In the genomic region with DNA sequence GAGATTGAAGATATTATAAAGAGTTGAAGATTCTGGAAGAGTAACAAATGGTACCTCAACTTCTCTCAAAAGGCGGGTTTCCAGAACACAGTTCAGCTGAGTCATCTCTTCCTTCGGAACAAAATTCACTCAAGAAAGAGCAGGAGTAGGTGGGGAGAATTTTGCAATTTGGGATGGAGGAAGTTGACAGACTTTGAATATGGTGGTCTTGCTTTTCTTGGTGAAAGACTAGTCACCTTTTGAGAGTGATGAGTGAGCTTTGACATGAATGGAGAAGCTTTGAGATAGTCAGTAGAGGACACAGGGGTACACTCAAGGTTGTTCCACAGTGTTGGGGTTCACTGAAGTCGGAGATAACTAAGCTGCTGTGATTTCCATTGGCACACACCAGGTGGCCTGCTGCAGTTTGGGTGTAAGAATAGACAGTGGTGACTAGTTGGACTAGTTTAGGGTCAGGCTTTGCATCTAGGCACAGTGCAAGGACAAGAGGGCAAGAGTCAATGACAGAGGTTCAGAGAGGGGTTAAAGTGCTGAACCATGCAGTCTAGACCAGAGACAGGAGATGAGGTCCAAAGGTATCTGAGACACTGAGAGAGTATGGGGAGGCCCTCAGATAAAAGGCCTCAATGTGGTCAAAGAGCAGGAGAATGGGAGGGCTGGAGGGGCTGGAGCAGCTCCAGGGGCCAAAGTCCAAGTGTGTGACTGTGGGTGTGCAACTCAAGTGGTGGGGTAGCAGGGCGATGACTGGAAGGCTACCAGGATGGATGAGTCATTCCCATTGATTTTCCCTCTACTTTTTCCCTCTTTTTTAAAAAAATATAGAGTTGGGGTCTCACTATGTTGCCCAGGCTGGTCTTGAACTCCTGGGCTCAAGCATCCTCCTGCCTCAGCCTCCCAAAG, we compare ENCODE assay signal across 1 cellular context.
TF ChIP-seq lines count a peak whose summit lies in the region.

No MANE protein-coding gene starts in this region.

TF ChIP-seq in HepG2, 621 proteins besides CTCF, POLR2A, EP300 and RAD21 (continued from another document and continues in another):
- TF ChIP-seq EHMT2 (IDR thresholded peaks at IDR 0.05; ENCODE audit: borderline replicate concordance, low read depth, low read length), result peak; percentile 92; the same call in 1 of the 2 replicates
- peak; percentile 83; the same call in 1 of the 2 replicates for TF ChIP-seq ZNF768 (CRISPR knock-in tag; IDR thresholded peaks at IDR 0.05)
- TF ChIP-seq, protein P1, sequence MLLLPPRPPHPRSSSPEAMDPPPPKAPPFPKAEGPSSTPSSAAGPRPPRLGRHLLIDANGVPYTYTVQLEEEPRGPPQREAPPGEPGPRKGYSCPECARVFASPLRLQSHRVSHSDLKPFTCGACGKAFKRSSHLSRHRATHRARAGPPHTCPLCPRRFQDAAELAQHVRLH (CRISPR knock-in tag; IDR thresholded peaks at IDR 0.05; ENCODE audit: borderline replicate concordance, low read depth), result peak; percentile 78; the same call in 1 of the 2 replicates
- peak; percentile 51; the same call in 1 of the 2 replicates for TF ChIP-seq ZNF503 (CRISPR knock-in tag; IDR thresholded peaks at IDR 0.05)
- no peak for TF ChIP-seq NFATC3 (CRISPR knock-in tag; IDR thresholded peaks at IDR 0.05)
- 0 out of 2 replicates have a peak, but pooled peaks have one; percentile 32 for TF ChIP-seq ZNF543 (CRISPR knock-in tag; IDR thresholded peaks at IDR 0.05)
- peak; percentile 96 for TF ChIP-seq IKZF5 (CRISPR knock-in tag; IDR thresholded peaks at IDR 0.05)
- peak; percentile 90 for TF ChIP-seq IRF2 (CRISPR knock-in tag; IDR thresholded peaks at IDR 0.05)
- TF ChIP-seq ZNF460 (CRISPR knock-in tag; IDR thresholded peaks at IDR 0.05; ENCODE audit: borderline replicate concordance), result peak; percentile 56; the same call in 1 of the 2 replicates
- TF ChIP-seq ZNF367 (CRISPR knock-in tag; IDR thresholded peaks at IDR 0.05; ENCODE audit: borderline replicate concordance), result no peak
- TF ChIP-seq THAP11 (CRISPR knock-in tag; IDR thresholded peaks at IDR 0.05), result peak; percentile 68
- peak; percentile 2; the same call in 1 of the 2 replicates for TF ChIP-seq MIXL1 (CRISPR knock-in tag; IDR thresholded peaks at IDR 0.05)
- peak; percentile 26; the same call in 1 of the 2 replicates for TF ChIP-seq ADNP (CRISPR knock-in tag; IDR thresholded peaks at IDR 0.05)
- peak; percentile 91 for TF ChIP-seq ATF3 (CRISPR knock-in tag; IDR thresholded peaks at IDR 0.05)
- TF ChIP-seq MYC (CRISPR knock-in tag; IDR thresholded peaks at IDR 0.05; ENCODE audit: borderline replicate concordance), result peak; percentile 65
- no peak for TF ChIP-seq PRPF4 (IDR thresholded peaks at IDR 0.05; ENCODE audit: low read depth, low read length, poor library complexity, severe bottlenecking)
- TF ChIP-seq ZSCAN22 (CRISPR knock-in tag; IDR thresholded peaks at IDR 0.05), result no peak
- 0 out of 2 replicates have a peak, but pooled peaks have one; percentile 43 for TF ChIP-seq TBP (CRISPR knock-in tag; IDR thresholded peaks at IDR 0.05)
- peak; percentile 91 for TF ChIP-seq PITX1 (CRISPR knock-in tag; IDR thresholded peaks at IDR 0.05)
- 0 out of 2 replicates have a peak, but pooled peaks have one; percentile 32 for TF ChIP-seq ZNF143 (CRISPR knock-in tag; IDR thresholded peaks at IDR 0.05)
- TF ChIP-seq MEIS1 (CRISPR knock-in tag; IDR thresholded peaks at IDR 0.05; ENCODE audit: borderline replicate concordance), result no peak
- peak; percentile 85; the same call in 1 of the 2 replicates for TF ChIP-seq ZFP36L1 (CRISPR knock-in tag; IDR thresholded peaks at IDR 0.05)
- peak; percentile 82 for TF ChIP-seq ZNF614 (CRISPR knock-in tag; IDR thresholded peaks at IDR 0.05; ENCODE audit: borderline replicate concordance)
- peak; percentile 95 for TF ChIP-seq ZNF746 (CRISPR knock-in tag; IDR thresholded peaks at IDR 0.05)
- no peak for TF ChIP-seq ZNF282 (IDR thresholded peaks at IDR 0.05; ENCODE audit: partially characterized antibody)
- peak; percentile 64 for TF ChIP-seq CREB1 (IDR thresholded peaks at IDR 0.05)
- peak; percentile 82 for TF ChIP-seq CREB1 (CRISPR knock-in tag; IDR thresholded peaks at IDR 0.05)
- TF ChIP-seq MTF2 (CRISPR knock-in tag; IDR thresholded peaks at IDR 0.05; ENCODE audit: borderline replicate concordance), result no peak
- peak; percentile 73; the same call in 1 of the 2 replicates for TF ChIP-seq FOXO1 (CRISPR knock-in tag; IDR thresholded peaks at IDR 0.05)
- TF ChIP-seq HINFP (CRISPR knock-in tag; IDR thresholded peaks at IDR 0.05; ENCODE audit: low read depth), result peak; percentile 70; the same call in 1 of the 2 replicates
- peak; percentile 95 for TF ChIP-seq RCOR2 (CRISPR knock-in tag; IDR thresholded peaks at IDR 0.05)
- TF ChIP-seq ATRX (CRISPR knock-in tag; IDR thresholded peaks at IDR 0.05; ENCODE audit: borderline replicate concordance), result no peak
- TF ChIP-seq ZNF317 (CRISPR knock-in tag; IDR thresholded peaks at IDR 0.05), result peak; percentile 69
- TF ChIP-seq SRY (CRISPR knock-in tag; IDR thresholded peaks at IDR 0.05), result 0 out of 2 replicates have a peak, but pooled peaks have one; percentile 65
- TF ChIP-seq, protein P2, sequence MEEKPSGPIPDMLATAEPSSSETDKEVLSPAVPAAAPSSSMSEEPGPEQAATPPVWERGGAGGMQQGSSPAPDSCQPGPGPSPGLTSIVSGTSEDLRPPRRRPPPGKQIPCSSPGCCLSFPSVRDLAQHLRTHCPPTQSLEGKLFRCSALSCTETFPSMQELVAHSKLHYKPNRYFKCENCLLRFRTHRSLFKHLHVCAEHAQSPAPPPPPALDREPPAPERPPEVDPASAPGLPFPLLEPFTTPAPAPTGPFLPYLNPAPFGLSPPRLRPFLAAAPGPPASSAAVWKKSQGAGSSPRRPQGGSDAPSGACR (CRISPR knock-in tag; IDR thresholded peaks at IDR 0.05), result 0 out of 2 replicates have a peak, but pooled peaks have one; percentile 35
- TF ChIP-seq KAT2B (IDR thresholded peaks at IDR 0.05; ENCODE audit: borderline replicate concordance, low read depth, low read length), result peak; percentile 67; the same call in 1 of the 2 replicates
- TF ChIP-seq ZNF256 (CRISPR knock-in tag; conservative IDR thresholded peaks at IDR 0.05), result 0 out of 2 replicates have a peak, but pooled peaks have one; percentile 75
- TF ChIP-seq TOPORS (CRISPR knock-in tag; IDR thresholded peaks at IDR 0.05), result no peak
- TF ChIP-seq, protein P3, sequence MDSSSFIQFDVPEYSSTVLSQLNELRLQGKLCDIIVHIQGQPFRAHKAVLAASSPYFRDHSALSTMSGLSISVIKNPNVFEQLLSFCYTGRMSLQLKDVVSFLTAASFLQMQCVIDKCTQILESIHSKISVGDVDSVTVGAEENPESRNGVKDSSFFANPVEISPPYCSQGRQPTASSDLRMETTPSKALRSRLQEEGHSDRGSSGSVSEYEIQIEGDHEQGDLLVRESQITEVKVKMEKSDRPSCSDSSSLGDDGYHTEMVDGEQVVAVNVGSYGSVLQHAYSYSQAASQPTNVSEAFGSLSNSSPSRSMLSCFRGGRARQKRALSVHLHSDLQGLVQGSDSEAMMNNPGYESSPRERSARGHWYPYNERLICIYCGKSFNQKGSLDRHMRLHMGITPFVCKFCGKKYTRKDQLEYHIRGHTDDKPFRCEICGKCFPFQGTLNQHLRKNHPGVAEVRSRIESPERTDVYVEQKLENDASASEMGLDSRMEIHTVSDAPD (CRISPR knock-in tag; IDR thresholded peaks at IDR 0.05), result 0 out of 2 replicates have a peak, but pooled peaks have one; percentile 70
- peak; percentile 89 for TF ChIP-seq ZNF205 (CRISPR knock-in tag; IDR thresholded peaks at IDR 0.05)
- no peak for TF ChIP-seq SMAD1 (CRISPR knock-in tag; IDR thresholded peaks at IDR 0.05; ENCODE audit: borderline replicate concordance, low read depth)
- TF ChIP-seq MTA1 (CRISPR knock-in tag; IDR thresholded peaks at IDR 0.05; ENCODE audit: borderline replicate concordance), result peak; percentile 94
- TF ChIP-seq ZKSCAN1 (IDR thresholded peaks at IDR 0.05; ENCODE audit: low read length), result peak; percentile 11; the same call in 1 of the 2 replicates
- TF ChIP-seq WIZ (CRISPR knock-in tag; IDR thresholded peaks at IDR 0.05), result peak; percentile 94; the same call in 1 of the 2 replicates
- no peak for TF ChIP-seq ATF7 (IDR thresholded peaks at IDR 0.05)
- TF ChIP-seq ATF7 (CRISPR knock-in tag; IDR thresholded peaks at IDR 0.05), result peak; percentile 86
- peak; percentile 98 for TF ChIP-seq ZMYM4 (CRISPR knock-in tag; IDR thresholded peaks at IDR 0.05)
- TF ChIP-seq REPIN1 (CRISPR knock-in tag; IDR thresholded peaks at IDR 0.05; ENCODE audit: borderline replicate concordance, low read depth), result peak; percentile 84
- TF ChIP-seq, protein P4, sequence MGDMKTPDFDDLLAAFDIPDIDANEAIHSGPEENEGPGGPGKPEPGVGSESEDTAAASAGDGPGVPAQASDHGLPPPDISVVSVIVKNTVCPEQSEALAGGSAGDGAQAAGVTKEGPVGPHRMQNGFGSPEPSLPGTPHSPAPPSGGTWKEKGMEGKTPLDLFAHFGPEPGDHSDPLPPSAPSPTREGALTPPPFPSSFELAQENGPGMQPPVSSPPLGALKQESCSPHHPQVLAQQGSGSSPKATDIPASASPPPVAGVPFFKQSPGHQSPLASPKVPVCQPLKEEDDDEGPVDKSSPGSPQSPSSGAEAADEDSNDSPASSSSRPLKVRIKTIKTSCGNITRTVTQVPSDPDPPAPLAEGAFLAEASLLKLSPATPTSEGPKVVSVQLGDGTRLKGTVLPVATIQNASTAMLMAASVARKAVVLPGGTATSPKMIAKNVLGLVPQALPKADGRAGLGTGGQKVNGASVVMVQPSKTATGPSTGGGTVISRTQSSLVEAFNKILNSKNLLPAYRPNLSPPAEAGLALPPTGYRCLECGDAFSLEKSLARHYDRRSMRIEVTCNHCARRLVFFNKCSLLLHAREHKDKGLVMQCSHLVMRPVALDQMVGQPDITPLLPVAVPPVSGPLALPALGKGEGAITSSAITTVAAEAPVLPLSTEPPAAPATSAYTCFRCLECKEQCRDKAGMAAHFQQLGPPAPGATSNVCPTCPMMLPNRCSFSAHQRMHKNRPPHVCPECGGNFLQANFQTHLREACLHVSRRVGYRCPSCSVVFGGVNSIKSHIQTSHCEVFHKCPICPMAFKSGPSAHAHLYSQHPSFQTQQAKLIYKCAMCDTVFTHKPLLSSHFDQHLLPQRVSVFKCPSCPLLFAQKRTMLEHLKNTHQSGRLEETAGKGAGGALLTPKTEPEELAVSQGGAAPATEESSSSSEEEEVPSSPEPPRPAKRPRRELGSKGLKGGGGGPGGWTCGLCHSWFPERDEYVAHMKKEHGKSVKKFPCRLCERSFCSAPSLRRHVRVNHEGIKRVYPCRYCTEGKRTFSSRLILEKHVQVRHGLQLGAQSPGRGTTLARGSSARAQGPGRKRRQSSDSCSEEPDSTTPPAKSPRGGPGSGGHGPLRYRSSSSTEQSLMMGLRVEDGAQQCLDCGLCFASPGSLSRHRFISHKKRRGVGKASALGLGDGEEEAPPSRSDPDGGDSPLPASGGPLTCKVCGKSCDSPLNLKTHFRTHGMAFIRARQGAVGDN (CRISPR knock-in tag; IDR thresholded peaks at IDR 0.05), result peak; percentile 59; the same call in 1 of the 2 replicates
- TF ChIP-seq ZNF512B (CRISPR knock-in tag; IDR thresholded peaks at IDR 0.05; ENCODE audit: borderline replicate concordance), result 0 out of 2 replicates have a peak, but pooled peaks have one; percentile 46
